Comparison of ENCODE assay signal across 8 cellular contexts in genomic region chr1:56591909-56592308, GRCh38.
"Had no signal": no experiment of that assay in that cellular context is flagged by ENCODE, and none has a peak within 500 bp of the region (broad histone marks: within the 10 kb centered on the region; RNA-seq: fewer than 3 reads in every experiment).

No MANE protein-coding gene starts in this region.

- H3K36me3 ChIP-seq: HAP-1 had no signal

- H3K27ac ChIP-seq: GM23248, HL-60 had no signal

- ATAC-seq: HCT116, HepG2 had no signal

- DNase-seq: GM23248, GOT3, H7, HFFc6 had no signal

- H3K4me3 ChIP-seq: GM23248, HAP-1 had no signal

- H3K9me3 ChIP-seq: HAP-1 had no signal

- H3K4me1 ChIP-seq: HAP-1 had no signal
